ENCODE assay signal across 8 cellular contexts in genomic region chr15:60932051-60932915, GRCh38.
DNase-seq lines count a peak whose midpoint lies in the region; ATAC-seq and TF ChIP-seq lines count a peak whose summit lies in the region.

No MANE protein-coding gene starts in this region.

- TF ChIP-seq POLR2A in spleen (IDR thresholded peaks at IDR 0.05) (no peak), ovary (IDR thresholded peaks at IDR 0.05) (no peak)

- no peak overlapping the region for H3K4me3 Mint-ChIP-seq in HFFc6

- H3K9me3 ChIP-seq in spleen (no peaks in the 10 kb centered on the region), ovary (no peaks in the 10 kb centered on the region)

- no peaks in the 10 kb centered on the region for H3K9me3 Mint-ChIP-seq in HFFc6

- peaks cover 31% of the 10 kb centered on the region for H3K4me1 Mint-ChIP-seq in HFFc6 (ENCODE audit: low read depth)

- intact Hi-C loops in spleen (cut with DNase I; ENCODE audit: low total_unique reads): no loop called here
- intact Hi-C loops in ovary (cut with DNase I): no loop called here

- no peak for TF ChIP-seq CTCF in HFFc6 (IDR thresholded peaks at IDR 0.05)
- TF ChIP-seq CTCF in epithelial cell of esophagus (IDR thresholded peaks at IDR 0.05; ENCODE audit: insufficient read depth, low read depth, low read length, missing control alignments): peak; percentile 72
- TF ChIP-seq CTCF in spleen (IDR thresholded peaks at IDR 0.05 in 8 of 11, conservative IDR thresholded peaks at IDR 0.05 in 3 of 11): no peak
- TF ChIP-seq CTCF in ovary (IDR thresholded peaks at IDR 0.05): no peak

- H3K4me1 ChIP-seq in spleen (no peaks in the 10 kb centered on the region), ovary (ENCODE audit: insufficient read depth) (peaks cover 3% of the 10 kb centered on the region)

- WGBS in spleen, 5 donors: 62 to 80% (median 70%) methylated on average over 7 to 8 of the region's 8 CpGs
- 88 to 91% (median 91%) methylated on average over 8 of the region's 8 CpGs for WGBS in ovary, 3 donors

- H3K27ac Mint-ChIP-seq in HFFc6: no peak overlapping the region

- H3K4me3 ChIP-seq in epithelial cell of esophagus (ENCODE audit: low read length) (no peak overlapping the region), spleen (no peak overlapping the region), ovary (no peak overlapping the region)

- H3K36me3 Mint-ChIP-seq in HFFc6 (ENCODE audit: low read depth): no peaks in the 10 kb centered on the region

- H3K36me3 ChIP-seq in spleen (no peaks in the 10 kb centered on the region), ovary (no peaks in the 10 kb centered on the region)

- DNase-seq in HFFc6 (peak; percentile 48), epithelial cell of esophagus (ENCODE audit: low read depth) (peak; percentile 96), spleen (no peak), ovary (no peak), NCI-H1694 (lab: John Stamatoyannopoulos, UW) (no peak)
- DNase-seq in activated CD4-positive, alpha-beta T cell treated with anti-CD3 and anti-CD28 coated beads, Interleukin-2, amount 50 U/mL, for 24 hours (ENCODE audit: low read depth in 1 of 2, low spot score in 1 of 2): peak; percentile 20 to 51
- DNase-seq in stimulated activated CD4-positive, alpha-beta T cell treated with anti-CD3 and anti-CD28 coated beads, Interleukin-12 subunit alpha, Interleukin-12 subunit beta, amount 100 ng/mL, for 48 hours (ENCODE audit: low read depth in 2 of 3, low spot score in 1 of 3): peak; percentile 30 to 57 (median 54)

- H3K27me3 Mint-ChIP-seq in HFFc6 (ENCODE audit: insufficient read depth): no peaks in the 10 kb centered on the region

- H3K27me3 ChIP-seq in spleen (replicated peaks in 1 of 7) (peaks cover 0 to 3% (median 0%) of the 10 kb centered on the region in 7 donors), ovary (no peaks in the 10 kb centered on the region)

- TF ChIP-seq EP300 in ovary (IDR thresholded peaks at IDR 0.05): no peak

- ATAC-seq in GM19395 (IDR thresholded peaks at IDR 0.05; ENCODE audit: unreplicated experiment): no peak

- H3K27ac ChIP-seq in spleen: no peak overlapping the region
- no peak overlapping the region for H3K27ac ChIP-seq in ovary

Comparison
In these comparisons a context has a peak if more than half of its experiments do, and no peak if none do; other contexts are left out.
1. DNase-seq: peak in HFFc6 (single experiment), activated CD4-positive, alpha-beta T cell treated with anti-CD3 and anti-CD28 coated beads, Interleukin-2, amount 50 U/mL, for 24 hours (2 of 2), epithelial cell of esophagus (single experiment) and stimulated activated CD4-positive, alpha-beta T cell treated with anti-CD3 and anti-CD28 coated beads, Interleukin-12 subunit alpha, Interleukin-12 subunit beta, amount 100 ng/mL, for 48 hours (3 of 3); none in spleen (single experiment), ovary (0 of 5) and NCI-H1694 (single experiment).